Comparison of ENCODE assay signal across 12 cellular contexts in the genomic region with DNA sequence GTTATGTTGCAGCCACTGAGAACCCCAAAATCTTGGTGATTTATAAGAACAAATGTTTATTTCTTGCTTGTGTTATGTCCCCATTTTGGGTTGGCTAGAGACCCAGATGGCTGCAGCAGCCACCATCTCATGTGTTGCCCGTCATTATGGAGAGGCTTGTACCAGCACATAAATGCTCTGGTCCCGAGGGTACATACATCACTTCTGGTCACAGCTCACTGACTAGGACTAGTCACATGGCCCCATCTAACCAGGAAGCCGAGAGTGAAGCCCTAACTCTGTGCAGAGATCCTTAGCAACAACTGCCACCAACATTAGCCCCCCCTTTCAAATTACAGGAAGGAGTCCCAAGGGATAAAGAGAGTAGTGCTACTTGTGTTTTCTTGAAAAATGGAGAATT. TPM values are rescaled to one million over a fixed set of nuclear protein-coding genes. Genes with fewer than 3 reads are reported as not detected.
DNase-seq lines count a peak whose midpoint lies in the region; ATAC-seq and TF ChIP-seq lines count a peak whose summit lies in the region.
"Had no signal": no experiment of that assay in that cellular context is flagged by ENCODE, and none has a peak within 500 bp of the region (broad histone marks: within the 10 kb centered on the region; RNA-seq: fewer than 3 reads in every experiment).

No MANE protein-coding gene starts in this region.

- H3K4me2 ChIP-seq in BLaER1 = peak overlapping the region; percentile 62

- no peak for TF ChIP-seq CTCF in adrenal gland (IDR thresholded peaks at IDR 0.05)

- ATAC-seq in GM19351 (IDR thresholded peaks at IDR 0.05; ENCODE audit: unreplicated experiment) = peak; percentile 89
- peak; percentile 65 for ATAC-seq in HG03108 (IDR thresholded peaks at IDR 0.05; ENCODE audit: unreplicated experiment)
- ATAC-seq: PC-3 had no signal

- H3K4me3 ChIP-seq in BLaER1 = no peak overlapping the region
- H3K4me3 ChIP-seq in adrenal gland = no peak overlapping the region
- H3K4me3 ChIP-seq: ascending aorta, lung had no signal

- DNase-seq in NCI-H69 (lab: John Stamatoyannopoulos, UW) (peak; percentile 75), adrenal gland (no peak), activated T-cell treated with anti-CD3 and anti-CD28 coated beads for 4 hours (no peak), amniotic stem cell (lab: John Stamatoyannopoulos, UW) (no peak), islet precursor cell (no peak)
- DNase-seq: PC-3; stimulated activated naive CD4-positive, alpha-beta T cell had no signal

- no peak overlapping the region for H3K9ac ChIP-seq in BLaER1

- H3K36me3 ChIP-seq in BLaER1 (peaks cover 43% of the 10 kb centered on the region), adrenal gland (replicated peaks in 1 of 2) (peaks cover 0 to 10% of the 10 kb centered on the region in 2 donors)

- H3K4me1 ChIP-seq in BLaER1 (peaks cover 64% of the 10 kb centered on the region), adrenal gland (replicated peaks in 1 of 2) (no peaks in the 10 kb centered on the region)

- H3K9me3 ChIP-seq in BLaER1 (0 out of 2 replicates have a peak, but pooled peaks cover 6% of the 10 kb centered on the region), adrenal gland (replicated peaks in 1 of 3) (no peaks in the 10 kb centered on the region)
- H3K9me3 ChIP-seq: ascending aorta had no signal

- 78 to 96% (median 88%) methylated on average over 3 of the region's 3 CpGs for WGBS in adrenal gland, 4 donors

- no peak for TF ChIP-seq POLR2A in adrenal gland (IDR thresholded peaks at IDR 0.05)

- H4K20me1 ChIP-seq in BLaER1 = no peaks in the 10 kb centered on the region

- H3K27ac ChIP-seq in BLaER1 (no peak overlapping the region), adrenal gland (no peak overlapping the region)
- H3K27ac ChIP-seq: ascending aorta had no signal

- intact Hi-C loops in adrenal gland (cut with DNase I) = no loop called here

- H3K27me3 ChIP-seq in BLaER1 (no peaks in the 10 kb centered on the region), adrenal gland (no peaks in the 10 kb centered on the region)
- H3K27me3 ChIP-seq: ascending aorta had no signal

RNA-seq across cellular contexts. Expression of a gene that starts 25.5 kb away (rescaled TPM):
- total RNA-seq in adrenal gland = 10 to 100 TPM; 14.2 to 29.9 (median 23.0) TPM
- 10 to 100 TPM in 1 of 3 donors, 1 to 10 TPM in 2; 5.1 to 22.0 (median 8.1) TPM for polyA plus RNA-seq in adrenal gland
